Comparison of ENCODE assay signal across 8 cellular contexts in genomic region chr12:51923506-51924365, GRCh38. TPM values are rescaled to one million over a fixed set of nuclear protein-coding genes. Genes with fewer than 3 reads are reported as not detected.
DNase-seq lines count a peak whose midpoint lies in the region; ATAC-seq and TF ChIP-seq lines count a peak whose summit lies in the region.

No MANE protein-coding gene starts in this region.

- in situ Hi-C loops in G401 (cut with HindIII; ENCODE audit: low sequenced_read_pairs): no loop called here

- no peaks in the 10 kb centered on the region for H3K27me3 Mint-ChIP-seq in activated CD8-positive, alpha-beta T cell treated with anti-CD3 and anti-CD28 coated beads for 36 hours
- peaks cover 38% of the 10 kb centered on the region for H3K27me3 Mint-ChIP-seq in endothelial cell (ENCODE audit: unreplicated experiment)
- peaks cover 0 to 13% (median 0%) of the 10 kb centered on the region in 5 donors for H3K27me3 Mint-ChIP-seq in naive thymus-derived CD4-positive, alpha-beta T cell

- no peaks in the 10 kb centered on the region for H3K27me3 ChIP-seq in AG04450 (ENCODE audit: control insufficient read depth, insufficient read depth, low read length)
- peaks cover 0 to 3% of the 10 kb centered on the region in 2 donors for H3K27me3 ChIP-seq in naive thymus-derived CD4-positive, alpha-beta T cell (ENCODE audit: control insufficient read depth in 2 of 2, insufficient read depth in 2 of 2, low read length in 2 of 2)

- no peaks in the 10 kb centered on the region for H3K4me1 ChIP-seq in naive thymus-derived CD4-positive, alpha-beta T cell (ENCODE audit: control insufficient read depth in 2 of 2, insufficient read depth in 2 of 2, low read length in 2 of 2)

- H3K36me3 ChIP-seq in naive thymus-derived CD4-positive, alpha-beta T cell (ENCODE audit: control insufficient read depth in 2 of 3, insufficient read depth in 3 of 3, low read length in 3 of 3): no peaks in the 10 kb centered on the region

- peaks cover 6% of the 10 kb centered on the region for H3K4me1 Mint-ChIP-seq in activated CD8-positive, alpha-beta T cell treated with anti-CD3 and anti-CD28 coated beads for 36 hours (ENCODE audit: low read depth)
- H3K4me1 Mint-ChIP-seq in endothelial cell (ENCODE audit: unreplicated experiment): peaks cover 62% of the 10 kb centered on the region
- H3K4me1 Mint-ChIP-seq in naive thymus-derived CD4-positive, alpha-beta T cell: peaks cover 5 to 12% (median 9%) of the 10 kb centered on the region in 7 donors

- DNase-seq in AG04450 (ENCODE audit: low read depth, low spot score) (no peak), HuH-7 (ENCODE audit: low spot score) (peak; percentile 79), endothelial cell (ENCODE audit: low spot score) (peak; percentile 73), G401 (ENCODE audit: low spot score) (no peak)
- DNase-seq in activated CD8-positive, alpha-beta T cell treated with anti-CD3 and anti-CD28 coated beads for 36 hours: peak; percentile 73
- DNase-seq in naive thymus-derived CD4-positive, alpha-beta T cell: peak; percentile 12 to 66 (median 42)
- peak; percentile 45 for DNase-seq in stimulated activated naive CD4-positive, alpha-beta T cell treated with Interleukin-2 at 50 U/mL for 16 hours (lab: John Stamatoyannopoulos, UW)

- POLR2A ChIA-PET in AG04450 (lab: Yijun Ruan, JAX): no interaction called here
- POLR2A ChIA-PET in activated CD8-positive, alpha-beta T cell treated with anti-CD3 and anti-CD28 coated beads for 36 hours (lab: Charles Lee): interaction anchor here (1.0 kb wide), 1 partner anchor 38 kb away, joined by 4 read pairs; no protein-coding TSS in a partner anchor
- POLR2A ChIA-PET in naive thymus-derived CD4-positive, alpha-beta T cell (lab: Charles Lee): no interaction called here

- no peak overlapping the region for H3K4me3 Mint-ChIP-seq in activated CD8-positive, alpha-beta T cell treated with anti-CD3 and anti-CD28 coated beads for 36 hours
- H3K4me3 Mint-ChIP-seq in endothelial cell (ENCODE audit: unreplicated experiment): no peak overlapping the region
- H3K4me3 Mint-ChIP-seq in naive thymus-derived CD4-positive, alpha-beta T cell: peak overlapping the region in 5 of 10 donors; percentile 21 to 53 (median 44)

- H3K9me3 Mint-ChIP-seq in activated CD8-positive, alpha-beta T cell treated with anti-CD3 and anti-CD28 coated beads for 36 hours: no peaks in the 10 kb centered on the region
- no peaks in the 10 kb centered on the region for H3K9me3 Mint-ChIP-seq in endothelial cell (ENCODE audit: unreplicated experiment)
- H3K9me3 Mint-ChIP-seq in naive thymus-derived CD4-positive, alpha-beta T cell: peaks cover 0 to 1% (median 0%) of the 10 kb centered on the region in 11 donors

- no peaks in the 10 kb centered on the region for H3K9me3 ChIP-seq in AG04450 (ENCODE audit: control insufficient read depth, insufficient read depth, low read length)
- no peaks in the 10 kb centered on the region for H3K9me3 ChIP-seq in naive thymus-derived CD4-positive, alpha-beta T cell (ENCODE audit: control insufficient read depth in 2 of 3, low read length in 3 of 3)

- CTCF ChIA-PET in AG04450 (lab: Charles Lee): interaction anchor here (0.7 to 5.0 kb wide), 26 partner anchors 8 to 499 kb away, joined by 3 to 45 read pairs (median 6); partner anchors contain the start of genes ACVRL1 and SLC4A8
- CTCF ChIA-PET in activated CD8-positive, alpha-beta T cell treated with anti-CD3 and anti-CD28 coated beads for 36 hours (lab: Charles Lee): interaction anchor here (0.6 to 2.4 kb wide), 33 partner anchors 8 to 295 kb away, joined by 3 to 16 read pairs (median 4); partner anchors contain the start of genes ACVR1B and ACVRL1
- CTCF ChIA-PET in naive thymus-derived CD4-positive, alpha-beta T cell (lab: Charles Lee): interaction anchor here (0.8 to 5.5 kb wide), 7 partner anchors 26 to 109 kb away, joined by 3 to 35 read pairs (median 3); no protein-coding TSS in a partner anchor

- no peak overlapping the region for H3K4me3 ChIP-seq in AG04450 (ENCODE audit: low read depth, low read length)
- no peak overlapping the region for H3K4me3 ChIP-seq in naive thymus-derived CD4-positive, alpha-beta T cell (ENCODE audit: low read length)

- TF ChIP-seq CTCF in AG04450 (IDR thresholded peaks at IDR 0.05; ENCODE audit: low read depth, low read length) (peak; percentile 82), endothelial cell (IDR thresholded peaks at IDR 0.05; ENCODE audit: unreplicated experiment) (peak; percentile 62)
- peak; percentile 91 for TF ChIP-seq CTCF in activated CD8-positive, alpha-beta T cell treated with anti-CD3 and anti-CD28 coated beads for 36 hours (IDR thresholded peaks at IDR 0.05)

- intact Hi-C loops in activated CD8-positive, alpha-beta T cell treated with anti-CD3 and anti-CD28 coated beads for 36 hours (cut with micrococcal nuclease): no loop called here
- intact Hi-C loops in naive thymus-derived CD4-positive, alpha-beta T cell (cut with micrococcal nuclease): loop anchor here in 1 of 2 donors (1.0 kb wide), 1 partner anchor 100 kb away; no protein-coding TSS in a partner anchor

- no peak overlapping the region for H3K27ac Mint-ChIP-seq in activated CD8-positive, alpha-beta T cell treated with anti-CD3 and anti-CD28 coated beads for 36 hours
- peak overlapping the region; percentile 93 for H3K27ac Mint-ChIP-seq in endothelial cell (ENCODE audit: unreplicated experiment)
- peak overlapping the region in 1 of 9 donors; percentile 42 for H3K27ac Mint-ChIP-seq in naive thymus-derived CD4-positive, alpha-beta T cell

- H3K27ac ChIP-seq in AG04450 (ENCODE audit: low read depth, low read length): no peak overlapping the region
- H3K27ac ChIP-seq in naive thymus-derived CD4-positive, alpha-beta T cell (ENCODE audit: low read depth, low read length): no peak overlapping the region

- ATAC-seq in activated CD8-positive, alpha-beta T cell treated with anti-CD3 and anti-CD28 coated beads for 36 hours: peak; percentile 89
- ATAC-seq in naive thymus-derived CD4-positive, alpha-beta T cell: peak; percentile 83
- ATAC-seq in GM19467 (IDR thresholded peaks at IDR 0.05; ENCODE audit: unreplicated experiment): no peak

- no peaks in the 10 kb centered on the region for H3K36me3 Mint-ChIP-seq in activated CD8-positive, alpha-beta T cell treated with anti-CD3 and anti-CD28 coated beads for 36 hours (ENCODE audit: low read depth)
- H3K36me3 Mint-ChIP-seq in endothelial cell (ENCODE audit: low read depth, unreplicated experiment): peaks cover 20% of the 10 kb centered on the region
- H3K36me3 Mint-ChIP-seq in naive thymus-derived CD4-positive, alpha-beta T cell: no peaks in the 10 kb centered on the region

RNA-seq across cellular contexts. Expression of gene ACVRL1, which starts 16.4 kb away (rescaled TPM):
- 11.1 and 13.4 TPM in 2 replicates for polyA plus RNA-seq in AG04450 (2011; rRNA removed)
- polyA minus RNA-seq in AG04450 (2011; rRNA and poly(A)+ RNA removed): 22.7 and 24.7 TPM in 2 replicates
- total RNA-seq in activated CD8-positive, alpha-beta T cell treated with anti-CD3 and anti-CD28 coated beads for 36 hours: not detected
- 395 TPM for total RNA-seq in endothelial cell (ENCODE audit: unreplicated experiment)
- under 1 TPM in 2 of 5 experiments, not detected in 3; 0.64 to 0.70 TPM for total RNA-seq in naive thymus-derived CD4-positive, alpha-beta T cell
- polyA plus RNA-seq in naive thymus-derived CD4-positive, alpha-beta T cell: not detected
- 1.8 and 2.9 TPM in 2 replicates for total RNA-seq in G401 (2014; rRNA removed; shearing (Covaris generic))

RNA-seq across cellular contexts. Expression of gene ACVR1B, which starts 27.8 kb away (rescaled TPM):
- 16.4 and 16.6 TPM in 2 replicates for polyA plus RNA-seq in AG04450 (2011; rRNA removed)
- 19.7 and 20.3 TPM in 2 replicates for polyA minus RNA-seq in AG04450 (2011; rRNA and poly(A)+ RNA removed)
- total RNA-seq in activated CD8-positive, alpha-beta T cell treated with anti-CD3 and anti-CD28 coated beads for 36 hours: 1 to 10 TPM; 7.5 to 8.6 TPM
- total RNA-seq in endothelial cell (ENCODE audit: unreplicated experiment): 30.5 TPM
- total RNA-seq in naive thymus-derived CD4-positive, alpha-beta T cell: 10 to 100 TPM in 4 of 5 experiments, 1 to 10 TPM in 1; 4.9 to 14.8 (median 14.2) TPM
- 1 to 10 TPM; 2.5 to 2.9 TPM for polyA plus RNA-seq in naive thymus-derived CD4-positive, alpha-beta T cell
- total RNA-seq in G401 (2014; rRNA removed; shearing (Covaris generic)): 1.6 and 3.0 TPM in 2 replicates

RNA-seq across cellular contexts. Expression of gene ANKRD33, which starts 35.8 kb away (rescaled TPM):
- polyA plus RNA-seq in AG04450 (2011; rRNA removed): not detected in 2 replicates
- 0.09 TPM in 1 of 2 replicates, not detected in the other for polyA minus RNA-seq in AG04450 (2011; rRNA and poly(A)+ RNA removed)
- total RNA-seq in activated CD8-positive, alpha-beta T cell treated with anti-CD3 and anti-CD28 coated beads for 36 hours: not detected
- total RNA-seq in endothelial cell (ENCODE audit: unreplicated experiment): 0.31 TPM
- total RNA-seq in naive thymus-derived CD4-positive, alpha-beta T cell: not detected
- polyA plus RNA-seq in naive thymus-derived CD4-positive, alpha-beta T cell: not detected
- not detected in 2 replicates for total RNA-seq in G401 (2014; rRNA removed; shearing (Covaris generic))

Comparison
In these comparisons a context has a peak if more than half of its experiments do, and no peak if none do; other contexts are left out.
1. DNase-seq: peak in HuH-7 (single experiment), activated CD8-positive, alpha-beta T cell treated with anti-CD3 and anti-CD28 coated beads for 36 hours (single experiment), endothelial cell (single experiment), naive thymus-derived CD4-positive, alpha-beta T cell (9 of 9) and stimulated activated naive CD4-positive, alpha-beta T cell treated with Interleukin-2 at 50 U/mL for 16 hours (single experiment); none in AG04450 (single experiment) and G401 (single experiment).
2. RNA of gene ACVRL1, which starts 16.4 kb away (total RNA-seq): 395 TPM in endothelial cell (single experiment); 1.8 to 2.9 TPM in G401, 0.64 to 0.70 TPM in naive thymus-derived CD4-positive, alpha-beta T cell and not detected in activated CD8-positive, alpha-beta T cell treated with anti-CD3 and anti-CD28 coated beads for 36 hours; every median in the first group is over 100 times any median in the second.
3. Peak in every context shown above with its lines, with median percentiles within 50 percentile points of each other: CTCF ChIP-seq.